ENCODE assay signal across 1 cellular context in the genomic region with DNA sequence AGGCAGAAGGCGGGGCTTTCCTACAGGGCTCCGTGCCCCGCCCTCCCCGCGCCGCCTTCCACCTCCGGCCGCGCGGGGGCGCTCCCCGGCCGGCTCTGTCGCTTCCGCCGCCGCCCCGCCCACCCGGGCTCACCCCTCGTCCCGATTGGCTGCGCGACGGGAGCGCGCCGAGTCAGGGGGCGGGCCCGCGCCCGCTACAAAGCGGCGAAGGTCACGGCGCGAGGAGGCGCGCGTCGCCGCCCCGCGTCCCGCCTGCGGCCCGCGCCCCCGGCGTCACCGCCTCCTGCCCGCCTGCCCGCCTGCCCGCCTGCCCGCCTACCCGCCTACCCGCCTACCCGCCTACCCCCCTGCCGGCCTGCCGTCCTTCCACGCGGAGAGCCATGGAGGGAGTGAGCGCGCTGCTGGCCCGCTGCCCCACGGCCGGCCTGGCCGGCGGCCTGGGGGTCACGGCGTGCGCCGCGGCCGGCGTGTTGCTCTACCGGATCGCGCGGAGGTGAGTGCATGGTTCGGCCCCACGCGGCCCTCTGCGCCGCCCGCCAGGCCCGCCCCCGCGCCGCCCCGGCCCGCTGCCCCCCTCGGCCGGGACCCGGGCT.
TF ChIP-seq lines count a peak whose summit lies in the region.

A gene with protein sequence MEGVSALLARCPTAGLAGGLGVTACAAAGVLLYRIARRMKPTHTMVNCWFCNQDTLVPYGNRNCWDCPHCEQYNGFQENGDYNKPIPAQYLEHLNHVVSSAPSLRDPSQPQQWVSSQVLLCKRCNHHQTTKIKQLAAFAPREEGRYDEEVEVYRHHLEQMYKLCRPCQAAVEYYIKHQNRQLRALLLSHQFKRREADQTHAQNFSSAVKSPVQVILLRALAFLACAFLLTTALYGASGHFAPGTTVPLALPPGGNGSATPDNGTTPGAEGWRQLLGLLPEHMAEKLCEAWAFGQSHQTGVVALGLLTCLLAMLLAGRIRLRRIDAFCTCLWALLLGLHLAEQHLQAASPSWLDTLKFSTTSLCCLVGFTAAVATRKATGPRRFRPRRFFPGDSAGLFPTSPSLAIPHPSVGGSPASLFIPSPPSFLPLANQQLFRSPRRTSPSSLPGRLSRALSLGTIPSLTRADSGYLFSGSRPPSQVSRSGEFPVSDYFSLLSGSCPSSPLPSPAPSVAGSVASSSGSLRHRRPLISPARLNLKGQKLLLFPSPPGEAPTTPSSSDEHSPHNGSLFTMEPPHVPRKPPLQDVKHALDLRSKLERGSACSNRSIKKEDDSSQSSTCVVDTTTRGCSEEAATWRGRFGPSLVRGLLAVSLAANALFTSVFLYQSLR (plus strand): TSS at position 361 of the 593 bp plus-strand sequence. CDS start 20 bp downstream, at position 381.

TF ChIP-seq in GM12878, 131 proteins besides CTCF, POLR2A, EP300 and RAD21 (continued from another document):
- TF ChIP-seq ZNF687 (IDR thresholded peaks at IDR 0.05), result peak; percentile 32; the same call in 1 of the 2 replicates
- no peak for TF ChIP-seq KLF5 (IDR thresholded peaks at IDR 0.05; ENCODE audit: partially characterized antibody)
- TF ChIP-seq IKZF2 (IDR thresholded peaks at IDR 0.05), result no peak
- TF ChIP-seq, protein P1, sequence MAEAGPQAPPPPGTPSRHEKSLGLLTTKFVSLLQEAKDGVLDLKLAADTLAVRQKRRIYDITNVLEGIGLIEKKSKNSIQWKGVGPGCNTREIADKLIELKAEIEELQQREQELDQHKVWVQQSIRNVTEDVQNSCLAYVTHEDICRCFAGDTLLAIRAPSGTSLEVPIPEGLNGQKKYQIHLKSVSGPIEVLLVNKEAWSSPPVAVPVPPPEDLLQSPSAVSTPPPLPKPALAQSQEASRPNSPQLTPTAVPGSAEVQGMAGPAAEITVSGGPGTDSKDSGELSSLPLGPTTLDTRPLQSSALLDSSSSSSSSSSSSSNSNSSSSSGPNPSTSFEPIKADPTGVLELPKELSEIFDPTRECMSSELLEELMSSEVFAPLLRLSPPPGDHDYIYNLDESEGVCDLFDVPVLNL (IDR thresholded peaks at IDR 0.05; ENCODE audit: low read depth, low read length), result 0 out of 2 replicates have a peak, but pooled peaks have one; percentile 17
- 0 out of 2 replicates have a peak, but pooled peaks have one; percentile 34 for TF ChIP-seq DPF2 (IDR thresholded peaks at IDR 0.05)
- no peak for TF ChIP-seq RELA (IDR thresholded peaks at IDR 0.05; ENCODE audit: borderline replicate concordance, partially characterized antibody)
- no peak for TF ChIP-seq BCL11A (IDR thresholded peaks at IDR 0.05; ENCODE audit: low read depth, low read length)
- TF ChIP-seq RB1 (IDR thresholded peaks at IDR 0.05; ENCODE audit: borderline replicate concordance), result peak; percentile 40; the same call in 1 of the 2 replicates
- peak; percentile 77 for TF ChIP-seq NR2C1 (IDR thresholded peaks at IDR 0.05)
- TF ChIP-seq NR2F1 (conservative IDR thresholded peaks at IDR 0.05), result peak; percentile 89
- TF ChIP-seq ZNF592 (IDR thresholded peaks at IDR 0.05), result peak; percentile 78; the same call in 1 of the 2 replicates
- TF ChIP-seq PAX5 (IDR thresholded peaks at IDR 0.05; ENCODE audit: borderline replicate concordance, low read depth, low read length), result no peak
- peak; percentile 12 to 67; a peak in 2 of 4 replicates for TF ChIP-seq BHLHE40 (IDR thresholded peaks at IDR 0.05; ENCODE audit: borderline replicate concordance in 1 of 2, low read depth in 2 of 2, low read length in 1 of 2)
- TF ChIP-seq CREM (IDR thresholded peaks at IDR 0.05; ENCODE audit: low read depth), result peak; percentile 23; the same call in 1 of the 2 replicates
- peak; percentile 31; the same call in 1 of the 2 replicates for TF ChIP-seq BACH1 (IDR thresholded peaks at IDR 0.05; ENCODE audit: borderline replicate concordance)
- peak; percentile 49 for TF ChIP-seq IKZF1 (conservative IDR thresholded peaks at IDR 0.05)
- TF ChIP-seq TCF12 (IDR thresholded peaks at IDR 0.05; ENCODE audit: low read depth, low read length), result 0 out of 2 replicates have a peak, but pooled peaks have one; percentile 3
- TF ChIP-seq, protein P2, sequence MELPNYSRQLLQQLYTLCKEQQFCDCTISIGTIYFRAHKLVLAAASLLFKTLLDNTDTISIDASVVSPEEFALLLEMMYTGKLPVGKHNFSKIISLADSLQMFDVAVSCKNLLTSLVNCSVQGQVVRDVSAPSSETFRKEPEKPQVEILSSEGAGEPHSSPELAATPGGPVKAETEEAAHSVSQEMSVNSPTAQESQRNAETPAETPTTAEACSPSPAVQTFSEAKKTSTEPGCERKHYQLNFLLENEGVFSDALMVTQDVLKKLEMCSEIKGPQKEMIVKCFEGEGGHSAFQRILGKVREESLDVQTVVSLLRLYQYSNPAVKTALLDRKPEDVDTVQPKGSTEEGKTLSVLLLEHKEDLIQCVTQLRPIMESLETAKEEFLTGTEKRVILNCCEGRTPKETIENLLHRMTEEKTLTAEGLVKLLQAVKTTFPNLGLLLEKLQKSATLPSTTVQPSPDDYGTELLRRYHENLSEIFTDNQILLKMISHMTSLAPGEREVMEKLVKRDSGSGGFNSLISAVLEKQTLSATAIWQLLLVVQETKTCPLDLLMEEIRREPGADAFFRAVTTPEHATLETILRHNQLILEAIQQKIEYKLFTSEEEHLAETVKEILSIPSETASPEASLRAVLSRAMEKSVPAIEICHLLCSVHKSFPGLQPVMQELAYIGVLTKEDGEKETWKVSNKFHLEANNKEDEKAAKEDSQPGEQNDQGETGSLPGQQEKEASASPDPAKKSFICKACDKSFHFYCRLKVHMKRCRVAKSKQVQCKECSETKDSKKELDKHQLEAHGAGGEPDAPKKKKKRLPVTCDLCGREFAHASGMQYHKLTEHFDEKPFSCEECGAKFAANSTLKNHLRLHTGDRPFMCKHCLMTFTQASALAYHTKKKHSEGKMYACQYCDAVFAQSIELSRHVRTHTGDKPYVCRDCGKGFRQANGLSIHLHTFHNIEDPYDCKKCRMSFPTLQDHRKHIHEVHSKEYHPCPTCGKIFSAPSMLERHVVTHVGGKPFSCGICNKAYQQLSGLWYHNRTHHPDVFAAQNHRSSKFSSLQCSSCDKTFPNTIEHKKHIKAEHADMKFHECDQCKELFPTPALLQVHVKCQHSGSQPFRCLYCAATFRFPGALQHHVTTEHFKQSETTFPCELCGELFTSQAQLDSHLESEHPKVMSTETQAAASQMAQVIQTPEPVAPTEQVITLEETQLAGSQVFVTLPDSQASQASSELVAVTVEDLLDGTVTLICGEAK (IDR thresholded peaks at IDR 0.05; ENCODE audit: borderline replicate concordance), result no peak
- TF ChIP-seq EGR1 (IDR thresholded peaks at IDR 0.05; ENCODE audit: borderline replicate concordance in 1 of 2, low read depth in 2 of 2, low read length in 2 of 2), result peak in 1 of 2 experiments; percentile 76; a peak in 2 of 3 replicates
- no peak; the same call in 1 of the 2 replicates for TF ChIP-seq GATAD2B (conservative IDR thresholded peaks at IDR 0.05; ENCODE audit: low read depth)
- TF ChIP-seq SIN3A (IDR thresholded peaks at IDR 0.05; ENCODE audit: low read depth, low read length), result peak; percentile 73; the same call in 1 of the 2 replicates
- TF ChIP-seq MXI1 (IDR thresholded peaks at IDR 0.05; ENCODE audit: low read depth, low read length), result 0 out of 2 replicates have a peak, but pooled peaks have one; percentile 30
- TF ChIP-seq, protein P3, sequence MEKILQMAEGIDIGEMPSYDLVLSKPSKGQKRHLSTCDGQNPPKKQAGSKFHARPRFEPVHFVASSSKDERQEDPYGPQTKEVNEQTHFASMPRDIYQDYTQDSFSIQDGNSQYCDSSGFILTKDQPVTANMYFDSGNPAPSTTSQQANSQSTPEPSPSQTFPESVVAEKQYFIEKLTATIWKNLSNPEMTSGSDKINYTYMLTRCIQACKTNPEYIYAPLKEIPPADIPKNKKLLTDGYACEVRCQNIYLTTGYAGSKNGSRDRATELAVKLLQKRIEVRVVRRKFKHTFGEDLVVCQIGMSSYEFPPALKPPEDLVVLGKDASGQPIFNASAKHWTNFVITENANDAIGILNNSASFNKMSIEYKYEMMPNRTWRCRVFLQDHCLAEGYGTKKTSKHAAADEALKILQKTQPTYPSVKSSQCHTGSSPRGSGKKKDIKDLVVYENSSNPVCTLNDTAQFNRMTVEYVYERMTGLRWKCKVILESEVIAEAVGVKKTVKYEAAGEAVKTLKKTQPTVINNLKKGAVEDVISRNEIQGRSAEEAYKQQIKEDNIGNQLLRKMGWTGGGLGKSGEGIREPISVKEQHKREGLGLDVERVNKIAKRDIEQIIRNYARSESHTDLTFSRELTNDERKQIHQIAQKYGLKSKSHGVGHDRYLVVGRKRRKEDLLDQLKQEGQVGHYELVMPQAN (conservative IDR thresholded peaks at IDR 0.05), result peak; percentile 70
- peak; percentile 7 for TF ChIP-seq SP1 (IDR thresholded peaks at IDR 0.05; ENCODE audit: low read depth, low read length)
- TF ChIP-seq SUZ12 (IDR thresholded peaks at IDR 0.05; ENCODE audit: unreplicated experiment), result no peak
TF ChIP-seq in GM12878: peak in this region for 18.
